In the genomic region with DNA sequence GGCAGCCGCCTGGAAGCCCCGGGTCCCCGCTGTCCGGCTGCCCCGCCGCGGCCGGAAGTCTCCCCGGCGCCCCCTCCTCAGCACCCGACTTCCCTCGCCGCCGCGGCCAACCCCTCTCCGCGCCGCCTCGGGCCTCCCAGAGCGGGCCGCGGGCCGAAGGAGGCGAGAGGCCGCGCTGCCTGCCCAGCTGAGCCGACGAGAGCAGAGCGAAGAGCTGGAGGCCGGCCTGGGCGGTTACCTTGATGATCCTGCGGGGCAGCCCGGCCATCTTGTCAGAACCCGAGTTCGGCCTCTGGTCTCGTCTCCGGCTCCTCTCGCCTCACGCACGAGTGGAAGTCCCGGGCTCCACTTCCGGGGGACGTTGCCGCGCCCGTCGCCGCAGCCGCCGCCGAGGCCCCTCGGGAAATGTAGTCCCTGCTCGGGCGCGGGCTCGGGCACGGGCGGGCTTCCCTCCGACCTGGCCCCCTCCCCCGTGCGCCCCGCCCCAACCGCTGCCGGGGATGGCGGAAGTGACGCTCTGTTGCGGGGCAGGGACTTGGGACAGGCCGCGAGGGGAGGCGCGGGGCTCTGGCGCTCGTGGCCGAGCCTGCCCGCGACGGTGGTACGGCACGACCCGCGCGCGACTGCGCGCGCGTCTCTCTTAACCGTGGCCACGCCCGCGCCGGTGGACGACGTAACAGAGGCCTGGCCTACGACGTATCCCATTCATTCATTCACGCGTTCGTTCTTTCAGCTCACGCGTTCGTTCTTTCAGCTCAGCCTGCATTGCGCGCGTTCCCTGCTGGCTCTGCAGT, we compare ENCODE assay signal across 8 cellular contexts. TPM values are rescaled to one million over a fixed set of nuclear protein-coding genes. Genes with fewer than 3 reads are reported as not detected.
DNase-seq lines count a peak whose midpoint lies in the region; ATAC-seq, FAIRE-seq and TF ChIP-seq lines count a peak whose summit lies in the region.

A gene with protein sequence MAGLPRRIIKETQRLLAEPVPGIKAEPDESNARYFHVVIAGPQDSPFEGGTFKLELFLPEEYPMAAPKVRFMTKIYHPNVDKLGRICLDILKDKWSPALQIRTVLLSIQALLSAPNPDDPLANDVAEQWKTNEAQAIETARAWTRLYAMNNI (minus strand): TSS at position 331 of the 794 bp plus-strand sequence. CDS start 63 bp downstream, at position 268.

- ATAC-seq in HG02840 (IDR thresholded peaks at IDR 0.05; ENCODE audit: low FRiP score, unreplicated experiment), result peak; percentile 84

- peak within 1 kb of the TSS; percentile 86 for H2AFZ ChIP-seq in parathyroid adenoma

- intact Hi-C loops in tibial artery (cut with DNase I; ENCODE audit: low total_unique reads), result no loop called here

- no peaks in the 10 kb centered on the region for H3K36me3 ChIP-seq in adipocyte (ENCODE audit: control insufficient read depth, insufficient read depth, low read length, severe bottlenecking)
- no peaks in the 10 kb centered on the region for H3K36me3 ChIP-seq in cardiac muscle cell
- H3K36me3 ChIP-seq in parathyroid adenoma (ENCODE audit: control insufficient read depth, insufficient read depth, low read length), result no peaks in the 10 kb centered on the region
- no peaks in the 10 kb centered on the region for H3K36me3 ChIP-seq in tibial artery

- TF ChIP-seq CTCF in cardiac muscle cell (IDR thresholded peaks at IDR 0.05; ENCODE audit: low read depth, low read length) (no peak), parathyroid adenoma (IDR thresholded peaks at IDR 0.05) (no peak), tibial artery (IDR thresholded peaks at IDR 0.05) (peak in 1 of 2 experiments; percentile 7)

- peak; percentile 95 for FAIRE-seq in GM12892 (lab: Jason Lieb, UNC)

- H3K9ac ChIP-seq in adipocyte (ENCODE audit: low read length) (peak within 1 kb of the TSS; percentile 96), parathyroid adenoma (peak within 1 kb of the TSS; percentile 73)

- DNase-seq in GM12892 (ENCODE audit: insufficient read length) (peak; percentile 78), NCI-H1436 treated with DMSO at 0.1 percent for 48 hours (lab: John Stamatoyannopoulos, UW) (peak; percentile 61), T follicular helper cell (ENCODE audit: low read depth) (peak; percentile 96), adipocyte (ENCODE audit: low read depth) (peak; percentile 98), cardiac muscle cell (ENCODE audit: low read depth in 1 of 2, low spot score in 1 of 2) (peak; percentile 97), tibial artery (peak; percentile 92 to 97)

- H3K9me3 ChIP-seq in adipocyte (ENCODE audit: control insufficient read depth, low read length) (no peaks in the 10 kb centered on the region), cardiac muscle cell (ENCODE audit: low read depth) (no peaks in the 10 kb centered on the region), parathyroid adenoma (ENCODE audit: control insufficient read depth, low read length) (no peaks in the 10 kb centered on the region), tibial artery (no peaks in the 10 kb centered on the region)

- H3K4me3 ChIP-seq in adipocyte (ENCODE audit: low read length) (peak within 1 kb of the TSS; percentile 96), cardiac muscle cell (peak within 1 kb of the TSS; percentile 89), parathyroid adenoma (ENCODE audit: low read depth, low read length) (peak within 1 kb of the TSS; percentile 80), tibial artery (peak within 1 kb of the TSS; percentile 95 to 100)

- peak within 1 kb of the TSS; percentile 91 for H3K27ac ChIP-seq in cardiac muscle cell
- H3K27ac ChIP-seq in parathyroid adenoma, result peak within 1 kb of the TSS; percentile 80
- peak within 1 kb of the TSS; percentile 98 for H3K27ac ChIP-seq in tibial artery

- peaks cover 34% of the 10 kb centered on the region for H3K79me2 ChIP-seq in parathyroid adenoma

- peak; percentile 89 for TF ChIP-seq POLR2A in GM12892 (IDR thresholded peaks at IDR 0.05; ENCODE audit: low read depth, low read length)

- H3K27me3 ChIP-seq in adipocyte (replicated peaks; ENCODE audit: control insufficient read depth, insufficient read depth, low read length) (no peaks in the 10 kb centered on the region), cardiac muscle cell (peaks cover 8% of the 10 kb centered on the region), parathyroid adenoma (ENCODE audit: control insufficient read depth, insufficient read depth, low read length) (no peaks in the 10 kb centered on the region), tibial artery (no peaks in the 10 kb centered on the region)

- peak within 1 kb of the TSS; percentile 97 for H3K4me2 ChIP-seq in parathyroid adenoma (ENCODE audit: low read length)

- H3K4me1 ChIP-seq in adipocyte (ENCODE audit: control insufficient read depth, insufficient read depth, low read length) (peaks cover 29% of the 10 kb centered on the region), cardiac muscle cell (ENCODE audit: low read depth) (peaks cover 7% of the 10 kb centered on the region), parathyroid adenoma (peaks cover 3% of the 10 kb centered on the region), tibial artery (peaks cover 0 to 42% (median 24%) of the 10 kb centered on the region in 4 donors)

RNA-seq across cellular contexts. Expression of the gene that starts here (rescaled TPM):
- 273 TPM for polyA plus RNA-seq in GM12892 (2012; ENCODE audit: missing spikeins)
- total RNA-seq in cardiac muscle cell, result 17.2 and 36.1 TPM in 2 replicates
- 131 and 168 TPM in 2 replicates for polyA plus RNA-seq in cardiac muscle cell

Comparison
In these comparisons a context has a peak if more than half of its experiments do, and no peak if none do; other contexts are left out.
1. Peak in every context shown above with its lines: DNase-seq, ATAC-seq, H3K4me3 ChIP-seq and H3K27ac ChIP-seq.